Comparison of ENCODE assay signal across 25 cellular contexts in genomic region chr5:150785950-150786349, GRCh38. TPM values are rescaled to one million over a fixed set of nuclear protein-coding genes. Genes with fewer than 3 reads are reported as not detected.
DNase-seq lines count a peak whose midpoint lies in the region; ATAC-seq, FAIRE-seq and TF ChIP-seq lines count a peak whose summit lies in the region.
"Had no signal": no experiment of that assay in that cellular context is flagged by ENCODE, and none has a peak within 500 bp of the region (broad histone marks: within the 10 kb centered on the region; RNA-seq: fewer than 3 reads in every experiment).

No MANE protein-coding gene starts in this region.

- no peaks in the 10 kb centered on the region for H3K9me3 ChIP-seq in CD8-positive, alpha-beta memory T cell (ENCODE audit: low read length)
- no peaks in the 10 kb centered on the region for H3K9me3 ChIP-seq in right lobe of liver
- H3K9me3 ChIP-seq: breast epithelium, suprapubic skin had no signal

- no peak overlapping the region for H3K4me3 Mint-ChIP-seq in activated CD8-positive, alpha-beta memory T cell treated with anti-CD3 and anti-CD28 coated beads, Interleukin-2, amount 10 ng/mL, durations not matched to agents 7 days and 5 days
- H3K4me3 Mint-ChIP-seq in CD8-positive, alpha-beta memory T cell: peak overlapping the region in 1 of 7 donors; percentile 50
- no peak overlapping the region for H3K4me3 Mint-ChIP-seq in activated T-helper 1 cell treated with anti-CD3 and anti-CD28 coated beads, Interleukin-12 subunit alpha, Interleukin-12 subunit beta, Interleukin-2, Interleukin-4 antibody, amounts not matched to agents 30 ng/mL and 10 ng/mL and 1 ng/mL, durations not matched to agents 14 hours and 24 hours and 36 hours
- peak overlapping the region; percentile 5 for H3K4me3 Mint-ChIP-seq in natural killer cell treated with Interleukin-12 subunit alpha and Interleukin-12 subunit beta and Interleukin-15 and Interleukin-18, amount 100 ng/mL, for 72 hours

- TF ChIP-seq CTCF in D721Med (IDR thresholded peaks at IDR 0.05; ENCODE audit: insufficient read depth, missing control alignments) (no peak), right lobe of liver (IDR thresholded peaks at IDR 0.05) (no peak)

- peaks cover 56% of the 10 kb centered on the region for H3K4me1 ChIP-seq in CD8-positive, alpha-beta memory T cell (ENCODE audit: insufficient read depth, low read length)
- H3K4me1 ChIP-seq in right lobe of liver: no peaks in the 10 kb centered on the region

- no peak for ATAC-seq in activated CD8-positive, alpha-beta memory T cell treated with anti-CD3 and anti-CD28 coated beads, Interleukin-2, amount 10 ng/mL, durations not matched to agents 7 days and 5 days
- ATAC-seq in natural killer cell treated with Interleukin-12 subunit alpha and Interleukin-12 subunit beta and Interleukin-15 and Interleukin-18, amount 100 ng/mL, for 72 hours: no peak
- ATAC-seq in right lobe of liver: no peak
- ATAC-seq: GM12878, left cardiac atrium had no signal

- CTCF ChIA-PET in activated CD8-positive, alpha-beta memory T cell treated with anti-CD3 and anti-CD28 coated beads, Interleukin-2, amount 10 ng/mL, durations not matched to agents 7 days and 5 days (lab: Charles Lee): interaction anchor here (1.1 to 7.4 kb wide), 5 partner anchors 9 to 336 kb away, joined by 5 to 40 read pairs (median 6); partner anchors contain the start of genes IRGM and RBM22
- CTCF ChIA-PET in CD8-positive, alpha-beta memory T cell (lab: Charles Lee): interaction anchor here (1.1 to 1.6 kb wide), 2 partner anchors 10 to 27 kb away, joined by 4 to 5 read pairs; partner anchors contain the start of gene DCTN4

- H3K27ac Mint-ChIP-seq in activated CD8-positive, alpha-beta memory T cell treated with anti-CD3 and anti-CD28 coated beads, Interleukin-2, amount 10 ng/mL, durations not matched to agents 7 days and 5 days: peak overlapping the region; percentile 34
- H3K27ac Mint-ChIP-seq in CD8-positive, alpha-beta memory T cell: peak overlapping the region in 6 of 8 donors; percentile 45 to 91 (median 80)
- H3K27ac Mint-ChIP-seq in activated T-helper 1 cell treated with anti-CD3 and anti-CD28 coated beads, Interleukin-12 subunit alpha, Interleukin-12 subunit beta, Interleukin-2, Interleukin-4 antibody, amounts not matched to agents 30 ng/mL and 10 ng/mL and 1 ng/mL, durations not matched to agents 14 hours and 24 hours and 36 hours: peak overlapping the region; percentile 75
- peak overlapping the region; percentile 89 to 90 for H3K27ac Mint-ChIP-seq in natural killer cell treated with Interleukin-12 subunit alpha and Interleukin-12 subunit beta and Interleukin-15 and Interleukin-18, amount 100 ng/mL, for 72 hours

- H3K27ac ChIP-seq in CD8-positive, alpha-beta memory T cell (ENCODE audit: low read depth, low read length): no peak overlapping the region
- no peak overlapping the region for H3K27ac ChIP-seq in right lobe of liver
- H3K27ac ChIP-seq: KMS-11, PC-9, suprapubic skin had no signal

- no peaks in the 10 kb centered on the region for H3K36me3 ChIP-seq in CD8-positive, alpha-beta memory T cell (ENCODE audit: insufficient read depth, low read length)
- no peaks in the 10 kb centered on the region for H3K36me3 ChIP-seq in right lobe of liver
- H3K36me3 ChIP-seq: breast epithelium, suprapubic skin had no signal

- TF ChIP-seq POLR2A in right lobe of liver (IDR thresholded peaks at IDR 0.05): no peak

- 86% methylated on average over 1 of the region's 1 CpG for WGBS in right lobe of liver (ENCODE audit: insufficient coverage, low coverage, low lambda C conversion rate, missing lambda C conversion rate)

- peaks cover 36% of the 10 kb centered on the region for H3K36me3 Mint-ChIP-seq in activated CD8-positive, alpha-beta memory T cell treated with anti-CD3 and anti-CD28 coated beads, Interleukin-2, amount 10 ng/mL, durations not matched to agents 7 days and 5 days
- peaks cover 0 to 3% (median 0%) of the 10 kb centered on the region in 3 donors for H3K36me3 Mint-ChIP-seq in CD8-positive, alpha-beta memory T cell
- H3K36me3 Mint-ChIP-seq in activated T-helper 1 cell treated with anti-CD3 and anti-CD28 coated beads, Interleukin-12 subunit alpha, Interleukin-12 subunit beta, Interleukin-2, Interleukin-4 antibody, amounts not matched to agents 30 ng/mL and 10 ng/mL and 1 ng/mL, durations not matched to agents 14 hours and 24 hours and 36 hours (ENCODE audit: low read depth): peaks cover 11% of the 10 kb centered on the region
- H3K36me3 Mint-ChIP-seq in natural killer cell treated with Interleukin-12 subunit alpha and Interleukin-12 subunit beta and Interleukin-15 and Interleukin-18, amount 100 ng/mL, for 72 hours: peaks cover 6% of the 10 kb centered on the region

- H3K4me1 Mint-ChIP-seq in activated CD8-positive, alpha-beta memory T cell treated with anti-CD3 and anti-CD28 coated beads, Interleukin-2, amount 10 ng/mL, durations not matched to agents 7 days and 5 days: peaks cover 84% of the 10 kb centered on the region
- H3K4me1 Mint-ChIP-seq in CD8-positive, alpha-beta memory T cell: peaks cover 58 to 90% (median 70%) of the 10 kb centered on the region in 3 donors
- H3K4me1 Mint-ChIP-seq in activated T-helper 1 cell treated with anti-CD3 and anti-CD28 coated beads, Interleukin-12 subunit alpha, Interleukin-12 subunit beta, Interleukin-2, Interleukin-4 antibody, amounts not matched to agents 30 ng/mL and 10 ng/mL and 1 ng/mL, durations not matched to agents 14 hours and 24 hours and 36 hours (ENCODE audit: low read depth): peaks cover 85% of the 10 kb centered on the region
- peaks cover 69 to 78% of the 10 kb centered on the region in 2 donors for H3K4me1 Mint-ChIP-seq in natural killer cell treated with Interleukin-12 subunit alpha and Interleukin-12 subunit beta and Interleukin-15 and Interleukin-18, amount 100 ng/mL, for 72 hours (ENCODE audit: low read depth in 2 of 2)

- peaks cover 3% of the 10 kb centered on the region for H3K9me3 Mint-ChIP-seq in activated CD8-positive, alpha-beta memory T cell treated with anti-CD3 and anti-CD28 coated beads, Interleukin-2, amount 10 ng/mL, durations not matched to agents 7 days and 5 days (ENCODE audit: low read depth)
- no peaks in the 10 kb centered on the region for H3K9me3 Mint-ChIP-seq in CD8-positive, alpha-beta memory T cell
- H3K9me3 Mint-ChIP-seq in activated T-helper 1 cell treated with anti-CD3 and anti-CD28 coated beads, Interleukin-12 subunit alpha, Interleukin-12 subunit beta, Interleukin-2, Interleukin-4 antibody, amounts not matched to agents 30 ng/mL and 10 ng/mL and 1 ng/mL, durations not matched to agents 14 hours and 24 hours and 36 hours: peaks cover 5% of the 10 kb centered on the region
- no peaks in the 10 kb centered on the region for H3K9me3 Mint-ChIP-seq in natural killer cell treated with Interleukin-12 subunit alpha and Interleukin-12 subunit beta and Interleukin-15 and Interleukin-18, amount 100 ng/mL, for 72 hours

- no peak overlapping the region for H3K4me3 ChIP-seq in CD8-positive, alpha-beta memory T cell (ENCODE audit: low read length)
- H3K4me3 ChIP-seq in right lobe of liver: no peak overlapping the region
- H3K4me3 ChIP-seq: breast epithelium, GM12878, PC-9, suprapubic skin had no signal

- POLR2A ChIA-PET in CD8-positive, alpha-beta memory T cell (lab: Charles Lee): interaction anchor here (0.6 kb wide), 1 partner anchor 27 kb away, joined by 4 read pairs; the partner anchor contains the start of gene DCTN4

- H3K27me3 ChIP-seq in CD8-positive, alpha-beta memory T cell (ENCODE audit: insufficient read depth, low read length, poor library complexity, severe bottlenecking): no peaks in the 10 kb centered on the region
- H3K27me3 ChIP-seq in right lobe of liver: no peaks in the 10 kb centered on the region
- H3K27me3 ChIP-seq: breast epithelium, suprapubic skin had no signal

- no peaks in the 10 kb centered on the region for H3K27me3 Mint-ChIP-seq in activated CD8-positive, alpha-beta memory T cell treated with anti-CD3 and anti-CD28 coated beads, Interleukin-2, amount 10 ng/mL, durations not matched to agents 7 days and 5 days
- no peaks in the 10 kb centered on the region for H3K27me3 Mint-ChIP-seq in CD8-positive, alpha-beta memory T cell
- H3K27me3 Mint-ChIP-seq in activated T-helper 1 cell treated with anti-CD3 and anti-CD28 coated beads, Interleukin-12 subunit alpha, Interleukin-12 subunit beta, Interleukin-2, Interleukin-4 antibody, amounts not matched to agents 30 ng/mL and 10 ng/mL and 1 ng/mL, durations not matched to agents 14 hours and 24 hours and 36 hours (ENCODE audit: insufficient read depth): no peaks in the 10 kb centered on the region
- no peaks in the 10 kb centered on the region for H3K27me3 Mint-ChIP-seq in natural killer cell treated with Interleukin-12 subunit alpha and Interleukin-12 subunit beta and Interleukin-15 and Interleukin-18, amount 100 ng/mL, for 72 hours

- FAIRE-seq in D721Med (lab: Jason Lieb, UNC): no peak
- FAIRE-seq: colon, GM12878, HTR-8/SVneo had no signal

- DNase-seq in activated CD8-positive, alpha-beta memory T cell treated with anti-CD3 and anti-CD28 coated beads, Interleukin-2, amount 10 ng/mL, durations not matched to agents 7 days and 5 days: no peak
- no peak for DNase-seq in activated CD8-positive, alpha-beta memory T cell treated with anti-CD3 and anti-CD28 coated beads, Interleukin-2, amount 50 U/mL, for 4 hours
- DNase-seq in CD8-positive, alpha-beta memory T cell: no peak
- DNase-seq in activated T-helper 1 cell treated with anti-CD3 and anti-CD28 coated beads, Interleukin-12 subunit alpha, Interleukin-12 subunit beta, Interleukin-2, Interleukin-4 antibody, amounts not matched to agents 30 ng/mL and 10 ng/mL and 1 ng/mL, durations not matched to agents 14 hours and 24 hours and 36 hours (ENCODE audit: low spot score): no peak
- DNase-seq in natural killer cell treated with Interleukin-12 subunit alpha and Interleukin-12 subunit beta and Interleukin-15 and Interleukin-18, amount 100 ng/mL, for 72 hours (ENCODE audit: low spot score): no peak
- DNase-seq in D721Med (ENCODE audit: insufficient read length, low spot score) (no peak), right lobe of liver (no peak)
- DNase-seq: ACHN; activated CD4-positive, alpha-beta T cell treated with anti-CD3 and anti-CD28 coated beads, Interleukin-2, amount 50 U/mL, for 48 hours; activated T-cell treated with anti-CD3 and anti-CD28 coated beads, Interleukin-2, amount 50 U/mL, for 48 hours; amniotic stem cell; effector CD8-positive, alpha-beta T cell; erythroblast; GOT3; left cardiac atrium; NCI-H146; NCI-H510A; PC-9; SIG-M5 had no signal

- intact Hi-C loops in activated T-helper 1 cell treated with anti-CD3 and anti-CD28 coated beads, Interleukin-12 subunit alpha, Interleukin-12 subunit beta, Interleukin-2, Interleukin-4 antibody, amounts not matched to agents 30 ng/mL and 10 ng/mL and 1 ng/mL, durations not matched to agents 14 hours and 24 hours and 36 hours (cut with micrococcal nuclease): no loop called here
- intact Hi-C loops in right lobe of liver (cut with DNase I): no loop called here

RNA-seq across cellular contexts. Expression of gene SMIM3, which starts 7.4 kb away (rescaled TPM):
- total RNA-seq in activated CD8-positive, alpha-beta memory T cell treated with anti-CD3 and anti-CD28 coated beads, Interleukin-2, amount 10 ng/mL, durations not matched to agents 7 days and 5 days: 10 to 100 TPM; 22.1 to 37.5 TPM
- total RNA-seq in CD8-positive, alpha-beta memory T cell: 10 to 100 TPM; 11.8 to 12.7 TPM
- polyA plus RNA-seq in CD8-positive, alpha-beta memory T cell: 20.8 TPM
- total RNA-seq in activated T-helper 1 cell treated with anti-CD3 and anti-CD28 coated beads, Interleukin-12 subunit alpha, Interleukin-12 subunit beta, Interleukin-2, Interleukin-4 antibody, amounts not matched to agents 30 ng/mL and 10 ng/mL and 1 ng/mL, durations not matched to agents 14 hours and 24 hours and 36 hours: 12.8 and 13.4 TPM in 2 replicates
- 10 to 100 TPM; 24.5 to 30.4 TPM for total RNA-seq in natural killer cell treated with Interleukin-12 subunit alpha and Interleukin-12 subunit beta and Interleukin-15 and Interleukin-18, amount 100 ng/mL, for 72 hours
- 1 to 10 TPM; 1.3 to 8.7 (median 3.6) TPM for total RNA-seq in right lobe of liver

RNA-seq across cellular contexts. Expression of gene DCTN4, which starts 27.1 kb away (rescaled TPM):
- total RNA-seq in activated CD8-positive, alpha-beta memory T cell treated with anti-CD3 and anti-CD28 coated beads, Interleukin-2, amount 10 ng/mL, durations not matched to agents 7 days and 5 days: 10 to 100 TPM; 41.9 to 46.1 TPM
- total RNA-seq in CD8-positive, alpha-beta memory T cell: 10 to 100 TPM; 37.0 to 39.6 TPM
- polyA plus RNA-seq in CD8-positive, alpha-beta memory T cell: 10.4 TPM
- total RNA-seq in activated T-helper 1 cell treated with anti-CD3 and anti-CD28 coated beads, Interleukin-12 subunit alpha, Interleukin-12 subunit beta, Interleukin-2, Interleukin-4 antibody, amounts not matched to agents 30 ng/mL and 10 ng/mL and 1 ng/mL, durations not matched to agents 14 hours and 24 hours and 36 hours: 42.3 and 46.4 TPM in 2 replicates
- total RNA-seq in natural killer cell treated with Interleukin-12 subunit alpha and Interleukin-12 subunit beta and Interleukin-15 and Interleukin-18, amount 100 ng/mL, for 72 hours: 10 to 100 TPM; 54.1 to 68.8 TPM
- 10 to 100 TPM; 25.2 to 30.5 (median 27.6) TPM for total RNA-seq in right lobe of liver

Comparison
In these comparisons a context has a peak if more than half of its experiments do, and no peak if none do; other contexts are left out.
1. H3K27ac Mint-ChIP-seq: peak in every context shown above with its lines; median percentile 90 in natural killer cell treated with Interleukin-12 subunit alpha and Interleukin-12 subunit beta and Interleukin-15 and Interleukin-18, amount 100 ng/mL, for 72 hours; 80 in CD8-positive, alpha-beta memory T cell; 75 in activated T-helper 1 cell treated with anti-CD3 and anti-CD28 coated beads, Interleukin-12 subunit alpha, Interleukin-12 subunit beta, Interleukin-2, Interleukin-4 antibody, amounts not matched to agents 30 ng/mL and 10 ng/mL and 1 ng/mL, durations not matched to agents 14 hours and 24 hours and 36 hours; 34 in activated CD8-positive, alpha-beta memory T cell treated with anti-CD3 and anti-CD28 coated beads, Interleukin-2, amount 10 ng/mL, durations not matched to agents 7 days and 5 days.